In the genomic region with DNA sequence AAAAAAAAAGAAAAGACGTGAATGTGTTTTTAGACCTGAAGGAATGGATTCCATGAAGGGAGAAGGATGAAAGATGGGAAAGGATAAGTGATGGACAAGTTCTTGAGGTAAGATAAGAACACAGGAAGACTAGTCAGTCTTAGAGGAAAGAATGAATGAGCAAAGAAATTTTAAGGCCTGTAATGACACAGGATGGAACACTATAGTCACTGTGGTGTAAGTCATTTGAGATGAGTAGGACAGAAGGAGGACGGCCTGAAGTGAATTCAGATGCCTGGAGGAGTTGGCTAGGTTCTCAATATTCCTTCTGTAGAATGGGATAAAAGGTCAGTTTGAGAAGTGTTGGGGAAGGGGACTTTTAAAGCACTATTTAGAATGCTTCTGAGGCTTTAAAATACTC, we compare ENCODE assay signal across 10 cellular contexts. TPM values are rescaled to one million over a fixed set of nuclear protein-coding genes. Genes with fewer than 3 reads are reported as not detected.
DNase-seq lines count a peak whose midpoint lies in the region; ATAC-seq, FAIRE-seq and TF ChIP-seq lines count a peak whose summit lies in the region.
"Had no signal": no experiment of that assay in that cellular context is flagged by ENCODE, and none has a peak within 500 bp of the region (broad histone marks: within the 10 kb centered on the region; RNA-seq: fewer than 3 reads in every experiment).

No MANE protein-coding gene starts in this region.

- H3K9me3 Mint-ChIP-seq in activated CD4-positive, alpha-beta memory T cell treated with anti-CD3 and anti-CD28 coated beads, Interleukin-2, amount 10 ng/mL, durations not matched to agents 7 days and 5 days: no peaks in the 10 kb centered on the region

- H3K9me3 ChIP-seq in cardiac muscle cell (ENCODE audit: low read depth) (no peaks in the 10 kb centered on the region), right cardiac atrium (ENCODE audit: control insufficient read depth, low read length) (no peaks in the 10 kb centered on the region), upper lobe of right lung (no peaks in the 10 kb centered on the region), kidney (ENCODE audit: control insufficient read depth in 1 of 2, low read length in 2 of 2) (no peaks in the 10 kb centered on the region)
- H3K9me3 ChIP-seq: neutrophil had no signal

- POLR2A ChIA-PET in activated CD4-positive, alpha-beta memory T cell treated with anti-CD3 and anti-CD28 coated beads, Interleukin-2, amount 10 ng/mL, durations not matched to agents 7 days and 5 days (lab: Charles Lee): no interaction called here

- peaks cover 19% of the 10 kb centered on the region for H3K36me3 ChIP-seq in cardiac muscle cell
- peaks cover 14% of the 10 kb centered on the region for H3K36me3 ChIP-seq in upper lobe of right lung
- H3K36me3 ChIP-seq in kidney (ENCODE audit: control insufficient read depth in 1 of 2, insufficient read depth in 2 of 2, low read length in 2 of 2): peaks cover 0 to 6% of the 10 kb centered on the region in 2 donors
- H3K36me3 ChIP-seq: neutrophil had no signal

- TF ChIP-seq CTCF in cardiac muscle cell (IDR thresholded peaks at IDR 0.05; ENCODE audit: low read depth, low read length) (no peak), foreskin fibroblast (IDR thresholded peaks at IDR 0.05; ENCODE audit: low read depth, low read length) (no peak), upper lobe of right lung (IDR thresholded peaks at IDR 0.05) (no peak), kidney (IDR thresholded peaks at IDR 0.05; ENCODE audit: borderline replicate concordance, extremely low read depth, insufficient read depth) (no peak)

- H3K27ac Mint-ChIP-seq in activated CD4-positive, alpha-beta memory T cell treated with anti-CD3 and anti-CD28 coated beads, Interleukin-2, amount 10 ng/mL, durations not matched to agents 7 days and 5 days: peak overlapping the region; percentile 29

- H3K9ac ChIP-seq in kidney (ENCODE audit: low read length in 2 of 2): no peak overlapping the region

- H3K4me3 Mint-ChIP-seq in activated CD4-positive, alpha-beta memory T cell treated with anti-CD3 and anti-CD28 coated beads, Interleukin-2, amount 10 ng/mL, durations not matched to agents 7 days and 5 days: peak overlapping the region; percentile 29

- peak overlapping the region; percentile 62 for H3K4me3 ChIP-seq in cardiac muscle cell
- no peak overlapping the region for H3K4me3 ChIP-seq in right cardiac atrium (ENCODE audit: low read length)
- H3K4me3 ChIP-seq in foreskin fibroblast (ENCODE audit: low read depth in 1 of 2, low read length in 2 of 2): peak overlapping the region; percentile 4 to 72
- H3K4me3 ChIP-seq in upper lobe of right lung: peak overlapping the region; percentile 92
- no peak overlapping the region for H3K4me3 ChIP-seq in kidney (ENCODE audit: low read length in 2 of 2)

- peaks cover 45% of the 10 kb centered on the region for H3K4me1 Mint-ChIP-seq in activated CD4-positive, alpha-beta memory T cell treated with anti-CD3 and anti-CD28 coated beads, Interleukin-2, amount 10 ng/mL, durations not matched to agents 7 days and 5 days

- FAIRE-seq in kidney (lab: Jason Lieb, UNC): no peak

- ATAC-seq in right cardiac atrium: no peak
- ATAC-seq in upper lobe of right lung: no peak

- H3K4me1 ChIP-seq in cardiac muscle cell (ENCODE audit: low read depth) (peaks cover 48% of the 10 kb centered on the region), right cardiac atrium (ENCODE audit: control insufficient read depth, insufficient read depth, low read length) (peaks cover 1% of the 10 kb centered on the region), upper lobe of right lung (peaks cover 5% of the 10 kb centered on the region), kidney (ENCODE audit: control insufficient read depth in 1 of 2, insufficient read depth in 1 of 2, low read depth in 1 of 2, low read length in 2 of 2) (peaks cover 7 to 14% of the 10 kb centered on the region in 2 donors)

- no peak for DNase-seq in cardiac muscle cell (ENCODE audit: low read depth in 1 of 2, low spot score in 1 of 2)
- DNase-seq in right cardiac atrium: no peak
- no peak for DNase-seq in activated CD4-positive, alpha-beta memory T cell treated with anti-CD3 and anti-CD28 coated beads, Interleukin-2, amount 10 ng/mL, durations not matched to agents 7 days and 5 days
- peak in 1 of 2 donors; percentile 19 for DNase-seq in foreskin fibroblast
- no peak for DNase-seq in upper lobe of right lung
- DNase-seq in NCI-H82 (lab: John Stamatoyannopoulos, UW): no peak
- no peak for DNase-seq in kidney
- no peak for DNase-seq in NCI-H2029 (lab: John Stamatoyannopoulos, UW)
- DNase-seq: NCI-H2171 had no signal

- H3K27me3 ChIP-seq in cardiac muscle cell (no peaks in the 10 kb centered on the region), right cardiac atrium (ENCODE audit: control insufficient read depth, insufficient read depth) (no peaks in the 10 kb centered on the region), upper lobe of right lung (no peaks in the 10 kb centered on the region)
- H3K27me3 ChIP-seq: neutrophil had no signal

- 83% methylated on average over 2 of the region's 2 CpGs for WGBS in right cardiac atrium

- no peaks in the 10 kb centered on the region for H3K27me3 Mint-ChIP-seq in activated CD4-positive, alpha-beta memory T cell treated with anti-CD3 and anti-CD28 coated beads, Interleukin-2, amount 10 ng/mL, durations not matched to agents 7 days and 5 days

- no peak overlapping the region for H3K27ac ChIP-seq in cardiac muscle cell
- H3K27ac ChIP-seq in right cardiac atrium (ENCODE audit: low read length): no peak overlapping the region
- no peak overlapping the region for H3K27ac ChIP-seq in upper lobe of right lung
- H3K27ac ChIP-seq in kidney (ENCODE audit: low read depth in 2 of 2, low read length in 2 of 2): no peak overlapping the region
- H3K27ac ChIP-seq: neutrophil had no signal

- CTCF ChIA-PET in activated CD4-positive, alpha-beta memory T cell treated with anti-CD3 and anti-CD28 coated beads, Interleukin-2, amount 10 ng/mL, durations not matched to agents 7 days and 5 days (lab: Charles Lee): no interaction called here

- intact Hi-C loops in right cardiac atrium (cut with DNase I) (no loop called here), upper lobe of right lung (cut with DNase I) (no loop called here), kidney (cut with DNase I) (no loop called here)

- peaks cover 47% of the 10 kb centered on the region for H3K36me3 Mint-ChIP-seq in activated CD4-positive, alpha-beta memory T cell treated with anti-CD3 and anti-CD28 coated beads, Interleukin-2, amount 10 ng/mL, durations not matched to agents 7 days and 5 days (ENCODE audit: low read depth)

RNA-seq across cellular contexts. Expression of gene MSMO1, which starts 3.8 kb away (rescaled TPM):
- 65.8 and 170 TPM in 2 replicates for total RNA-seq in cardiac muscle cell
- polyA plus RNA-seq in cardiac muscle cell: 138 and 305 TPM in 2 replicates
- 10 to 100 TPM; 12.9 to 27.6 (median 16.3) TPM for total RNA-seq in right cardiac atrium
- 29.0 TPM for polyA plus RNA-seq in right cardiac atrium
- 100 to 1,000 TPM in 1 of 2 experiments, 10 to 100 TPM in 1; 95.1 to 101 TPM for total RNA-seq in activated CD4-positive, alpha-beta memory T cell treated with anti-CD3 and anti-CD28 coated beads, Interleukin-2, amount 10 ng/mL, durations not matched to agents 7 days and 5 days
- 213 TPM for total RNA-seq in upper lobe of right lung
- 32.4 TPM for total RNA-seq in kidney
- polyA plus RNA-seq in kidney (ENCODE audit: insufficient read depth, low read depth, low replicate concordance): 91.4 TPM

RNA-seq across cellular contexts. Expression of gene CPE, which starts 47.5 kb away (rescaled TPM):
- total RNA-seq in cardiac muscle cell: 204 and 238 TPM in 2 replicates
- polyA plus RNA-seq in cardiac muscle cell: 238 and 323 TPM in 2 replicates
- 100 to 1,000 TPM in 2 of 4 donors, 10 to 100 TPM in 2; 86.4 to 157 (median 97.1) TPM for total RNA-seq in right cardiac atrium
- 68.2 TPM for polyA plus RNA-seq in right cardiac atrium
- total RNA-seq in activated CD4-positive, alpha-beta memory T cell treated with anti-CD3 and anti-CD28 coated beads, Interleukin-2, amount 10 ng/mL, durations not matched to agents 7 days and 5 days: not detected
- total RNA-seq in upper lobe of right lung: 63.6 TPM
- 87.7 TPM for total RNA-seq in kidney
- 24.2 TPM for polyA plus RNA-seq in kidney (ENCODE audit: insufficient read depth, low read depth, low replicate concordance)

Comparison
In these comparisons a context has a peak if more than half of its experiments do, and no peak if none do; other contexts are left out.
1. H3K4me3 ChIP-seq: peak in cardiac muscle cell (single experiment), foreskin fibroblast (2 of 2) and upper lobe of right lung (single experiment); none in right cardiac atrium (single experiment) and kidney (0 of 2).
2. RNA of gene CPE, which starts 47.5 kb away (total RNA-seq): 204 to 238 TPM in cardiac muscle cell, 86.4 to 157 TPM in right cardiac atrium, 87.7 TPM in kidney (single experiment) and 63.6 TPM in upper lobe of right lung (single experiment); not detected in activated CD4-positive, alpha-beta memory T cell treated with anti-CD3 and anti-CD28 coated beads, Interleukin-2, amount 10 ng/mL, durations not matched to agents 7 days and 5 days; every median in the first group is over 10 times any median in the second.